In the genomic region with DNA sequence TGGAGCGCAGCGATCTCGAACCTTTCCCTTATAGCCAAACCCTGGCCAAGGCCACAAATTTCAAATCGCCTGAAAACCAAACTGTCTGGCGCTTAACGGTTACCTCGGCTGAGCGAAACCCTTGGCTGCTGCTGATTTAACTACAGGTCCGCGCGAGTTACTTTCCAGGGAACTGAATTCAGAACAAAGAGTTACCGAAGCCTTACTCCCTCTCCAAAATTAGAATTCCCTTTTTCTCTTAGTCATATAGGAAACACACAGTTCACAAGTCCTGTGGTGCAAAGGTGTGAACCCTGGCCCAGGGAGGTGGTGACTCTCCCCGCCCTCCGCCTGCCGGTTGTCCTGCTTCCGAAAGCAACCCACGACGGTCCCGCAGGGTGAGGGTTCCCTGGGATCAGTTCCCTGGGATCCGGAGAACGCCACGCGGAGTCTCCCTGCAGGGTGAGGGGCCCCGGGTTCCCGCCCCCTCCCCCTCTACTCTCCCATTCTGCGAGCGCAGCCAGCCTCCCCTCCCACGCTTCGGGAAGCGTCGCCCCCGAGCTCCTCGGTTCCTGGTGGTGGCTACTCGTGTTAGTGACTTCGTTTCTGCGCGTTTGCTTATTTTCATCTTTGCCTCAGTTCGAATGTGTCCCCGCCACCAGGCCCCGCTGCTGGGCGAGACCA, we compare ENCODE assay signal across 8 cellular contexts. TPM values are rescaled to one million over a fixed set of nuclear protein-coding genes. Genes with fewer than 3 reads are reported as not detected.
DNase-seq lines count a peak whose midpoint lies in the region; ATAC-seq, FAIRE-seq and TF ChIP-seq lines count a peak whose summit lies in the region.

No MANE protein-coding gene starts in this region.

- no peaks in the 10 kb centered on the region for H3K9me1 ChIP-seq in endothelial cell of umbilical vein (replicated peaks; ENCODE audit: control insufficient read depth, extremely low read depth, insufficient read depth, low read length)

- H3K4me1 ChIP-seq in endothelial cell of umbilical vein (ENCODE audit: control insufficient read depth, extremely low read depth, insufficient read depth, low read length): peaks cover 23% of the 10 kb centered on the region

- peak; percentile 50 for DNase-seq in stimulated activated CD4-positive, alpha-beta T cell treated with anti-CD3 and anti-CD28 coated beads, Interleukin-15, amount 100 ng/mL, for 24 hours
- no peak for DNase-seq in stimulated activated CD4-positive, alpha-beta T cell treated with anti-CD3 and anti-CD28 coated beads, Interleukin-2, amount 100 ng/mL, for 48 hours
- DNase-seq in SK-N-MC (ENCODE audit: low read depth, low spot score): no peak
- DNase-seq in endothelial cell of umbilical vein (ENCODE audit: low read depth, low spot score): peak; percentile 14
- DNase-seq in natural killer cell treated with Interleukin-12 subunit alpha and Interleukin-12 subunit beta and Interleukin-15 and Interleukin-18, amount 100 ng/mL, for 72 hours (ENCODE audit: low spot score): no peak
- DNase-seq in GF-D8 (lab: John Stamatoyannopoulos, UW): no peak

- peak; percentile 54 to 57 for ATAC-seq in natural killer cell treated with Interleukin-12 subunit alpha and Interleukin-12 subunit beta and Interleukin-15 and Interleukin-18, amount 100 ng/mL, for 72 hours
- ATAC-seq in GM21529 (IDR thresholded peaks at IDR 0.05; ENCODE audit: unreplicated experiment) (no peak), GM18868 (IDR thresholded peaks at IDR 0.05; ENCODE audit: unreplicated experiment) (no peak)

- no peak overlapping the region for H3K9ac ChIP-seq in SK-N-MC (ENCODE audit: insufficient read length)
- H3K9ac ChIP-seq in endothelial cell of umbilical vein (replicated peaks; ENCODE audit: extremely low read depth, insufficient read depth, low read length): no peak overlapping the region

- CTCF ChIA-PET in endothelial cell of umbilical vein (lab: Charles Lee): interaction anchor here (0.9 to 2.2 kb wide), 4 partner anchors 8 to 393 kb away, joined by 3 to 7 read pairs (median 3); no protein-coding TSS in a partner anchor

- H3K4me1 Mint-ChIP-seq in natural killer cell treated with Interleukin-12 subunit alpha and Interleukin-12 subunit beta and Interleukin-15 and Interleukin-18, amount 100 ng/mL, for 72 hours (ENCODE audit: low read depth in 2 of 2): peaks cover 23 to 26% of the 10 kb centered on the region in 2 donors

- H3K36me3 ChIP-seq in SK-N-MC (ENCODE audit: insufficient read depth, low read length) (no peaks in the 10 kb centered on the region), endothelial cell of umbilical vein (ENCODE audit: control insufficient read depth in 2 of 2, extremely low read depth in 1 of 2, insufficient read depth in 2 of 2, low read length in 2 of 2) (no peaks in the 10 kb centered on the region)

- intact Hi-C loops in endothelial cell of umbilical vein (cut with micrococcal nuclease): loop anchor here (5.0 to 10.0 kb wide), 4 partner anchors 96 to 366 kb away; a partner anchor contains a TSS

- H3K4me3 Mint-ChIP-seq in natural killer cell treated with Interleukin-12 subunit alpha and Interleukin-12 subunit beta and Interleukin-15 and Interleukin-18, amount 100 ng/mL, for 72 hours: peak overlapping the region; percentile 73

- no peak overlapping the region for H3K27ac Mint-ChIP-seq in natural killer cell treated with Interleukin-12 subunit alpha and Interleukin-12 subunit beta and Interleukin-15 and Interleukin-18, amount 100 ng/mL, for 72 hours

- H2AFZ ChIP-seq in endothelial cell of umbilical vein (ENCODE audit: low read depth, low read length): peak overlapping the region; percentile 84

- no peaks in the 10 kb centered on the region for H3K79me2 ChIP-seq in endothelial cell of umbilical vein (ENCODE audit: control insufficient read depth, insufficient read depth, low read length)

- H3K27me3 Mint-ChIP-seq in natural killer cell treated with Interleukin-12 subunit alpha and Interleukin-12 subunit beta and Interleukin-15 and Interleukin-18, amount 100 ng/mL, for 72 hours: peaks cover 32 to 49% of the 10 kb centered on the region in 2 donors

- dilution Hi-C loops in endothelial cell of umbilical vein (cut with MboI; ENCODE audit: extremely low pct_ligation_motif_present, low sequenced_read_pairs): no loop called here

- H3K27ac ChIP-seq in SK-N-MC (no peak overlapping the region), endothelial cell of umbilical vein (ENCODE audit: insufficient read depth, low read depth, low read length) (no peak overlapping the region)

- H3K4me3 ChIP-seq in SK-N-MC: peak overlapping the region; percentile 83
- H3K4me3 ChIP-seq in endothelial cell of umbilical vein (replicated peaks in 1 of 3; ENCODE audit: insufficient read depth in 1 of 3, low read depth in 1 of 3, low read length in 3 of 3): peak overlapping the region; percentile 3 to 43 (median 33)

- H3K27me3 ChIP-seq in endothelial cell of umbilical vein (ENCODE audit: control insufficient read depth in 2 of 2, insufficient read depth in 2 of 2, low read length in 2 of 2): peaks cover 32 to 53% of the 10 kb centered on the region in 2 experiments

- no TSS peak for BruUV-seq in endothelial cell of umbilical vein (replicated peaks; lab: Mats Ljungman, UMichigan)

- H4K20me1 ChIP-seq in endothelial cell of umbilical vein (replicated peaks; ENCODE audit: control insufficient read depth, extremely low read depth, insufficient read depth, low read length): no peaks in the 10 kb centered on the region

- peak; percentile 47 for FAIRE-seq in endothelial cell of umbilical vein (lab: Jason Lieb, UNC)

- H3K4me2 ChIP-seq in endothelial cell of umbilical vein (ENCODE audit: insufficient read depth, low read length): peak overlapping the region; percentile 84

- no peak for TF ChIP-seq CTCF in endothelial cell of umbilical vein (IDR thresholded peaks at IDR 0.05; ENCODE audit: extremely low read depth in 1 of 2, insufficient read depth in 1 of 2, low read depth in 1 of 2, low read length in 2 of 2)

- peaks cover 7% of the 10 kb centered on the region for H3K36me3 Mint-ChIP-seq in natural killer cell treated with Interleukin-12 subunit alpha and Interleukin-12 subunit beta and Interleukin-15 and Interleukin-18, amount 100 ng/mL, for 72 hours

- H3K9me3 Mint-ChIP-seq in natural killer cell treated with Interleukin-12 subunit alpha and Interleukin-12 subunit beta and Interleukin-15 and Interleukin-18, amount 100 ng/mL, for 72 hours: no peaks in the 10 kb centered on the region

- POLR2A ChIA-PET in endothelial cell of umbilical vein (lab: Charles Lee): no interaction called here

- no peak for TF ChIP-seq POLR2A in endothelial cell of umbilical vein (IDR thresholded peaks at IDR 0.05; ENCODE audit: low read depth, low read length)

- no peaks in the 10 kb centered on the region for H3K9me3 ChIP-seq in SK-N-MC (ENCODE audit: low read depth, low read length)
- H3K9me3 ChIP-seq in endothelial cell of umbilical vein (replicated peaks; ENCODE audit: control insufficient read depth, insufficient read depth, low read length): no peaks in the 10 kb centered on the region

TF ChIP-seq in endothelial cell of umbilical vein, 7 proteins besides CTCF, POLR2A, EP300 and RAD21:
- TF ChIP-seq EZH2 (IDR thresholded peaks at IDR 0.05; ENCODE audit: borderline replicate concordance, low read depth, low read length, severe bottlenecking) (peak; percentile 88), GATA2 (IDR thresholded peaks at IDR 0.05; ENCODE audit: insufficient read depth, insufficient read length, low read depth, low read length) (no peak)

RNA-seq across cellular contexts. Expression of a gene that starts 1.1 kb away (rescaled TPM):
- total RNA-seq in endothelial cell of umbilical vein: not detected in 2 replicates
- not detected in 2 replicates for polyA plus RNA-seq in endothelial cell of umbilical vein
- polyA plus RNA-seq in endothelial cell of umbilical vein (2011; cell fraction: cytosol; rRNA removed): not detected in 2 replicates
- polyA plus RNA-seq in endothelial cell of umbilical vein (2011; cell fraction: nucleus; rRNA removed): not detected in 2 replicates
- not detected in 2 replicates for polyA plus RNA-seq in endothelial cell of umbilical vein (2012)
- not detected in 2 replicates for polyA minus RNA-seq in endothelial cell of umbilical vein
- polyA minus RNA-seq in endothelial cell of umbilical vein (2011; cell fraction: cytosol; rRNA and poly(A)+ RNA removed): not detected
- not detected in 2 replicates for polyA minus RNA-seq in endothelial cell of umbilical vein (2011; cell fraction: nucleus; rRNA and poly(A)+ RNA removed)
- total RNA-seq in natural killer cell treated with Interleukin-12 subunit alpha and Interleukin-12 subunit beta and Interleukin-15 and Interleukin-18, amount 100 ng/mL, for 72 hours: not detected

Comparison
In these comparisons a context has a peak if more than half of its experiments do, and no peak if none do; other contexts are left out.
1. DNase-seq: peak in stimulated activated CD4-positive, alpha-beta T cell treated with anti-CD3 and anti-CD28 coated beads, Interleukin-15, amount 100 ng/mL, for 24 hours (single experiment) and endothelial cell of umbilical vein (single experiment); none in stimulated activated CD4-positive, alpha-beta T cell treated with anti-CD3 and anti-CD28 coated beads, Interleukin-2, amount 100 ng/mL, for 48 hours (0 of 2), SK-N-MC (single experiment), natural killer cell treated with Interleukin-12 subunit alpha and Interleukin-12 subunit beta and Interleukin-15 and Interleukin-18, amount 100 ng/mL, for 72 hours (single experiment) and GF-D8 (single experiment).
2. ATAC-seq: peak in natural killer cell treated with Interleukin-12 subunit alpha and Interleukin-12 subunit beta and Interleukin-15 and Interleukin-18, amount 100 ng/mL, for 72 hours (2 of 2); none in GM21529 (single experiment) and GM18868 (single experiment).